Comparison of ENCODE assay signal across 16 cellular contexts in the genomic region with DNA sequence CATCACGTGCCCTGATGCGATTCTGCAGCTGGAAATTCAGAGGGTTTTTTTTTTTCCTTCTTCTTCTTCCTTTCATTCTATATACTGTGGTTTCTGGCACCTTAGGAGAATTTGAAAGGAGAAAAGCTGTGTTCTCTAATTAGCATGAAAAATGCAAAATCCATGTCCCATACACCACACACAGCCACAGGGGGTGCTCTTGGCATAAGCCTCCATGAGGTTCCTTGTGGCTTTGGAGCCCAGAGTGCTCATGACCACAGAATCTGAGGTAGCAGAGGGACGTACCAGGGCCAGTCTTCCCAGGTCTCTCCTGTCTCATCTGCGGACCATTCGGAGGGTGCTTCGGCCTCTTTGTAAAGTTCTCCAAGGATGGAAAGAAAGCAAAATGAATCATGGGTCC.
A peak's percentile ranks its signal among the peaks of the same experiment; 100 is the strongest.
DNase-seq lines count a peak whose midpoint lies in the region; ATAC-seq and TF ChIP-seq lines count a peak whose summit lies in the region.
"Had no signal": no experiment of that assay in that cellular context is flagged by ENCODE, and none has a peak within 500 bp of the region (broad histone marks: within the 10 kb centered on the region; RNA-seq: fewer than 3 reads in every experiment).

No MANE protein-coding gene starts in this region.

- no peak overlapping the region for H3K4me3 ChIP-seq in GM23248
- H3K4me3 ChIP-seq in PC-3 (ENCODE audit: low read length), result no peak overlapping the region
- H3K4me3 ChIP-seq: heart left ventricle, psoas muscle, stomach had no signal

- no peak; the same call in 1 of the 2 replicates for TF ChIP-seq CTCF in PC-3 (conservative IDR thresholded peaks at IDR 0.05; ENCODE audit: low read depth, low read length)

- H3F3A ChIP-seq in GM23248 (ENCODE audit: insufficient read depth) (no peaks in the 10 kb centered on the region), PC-3 (ENCODE audit: low read length, unreplicated experiment) (no peaks in the 10 kb centered on the region)

- no peak overlapping the region for H3K9ac ChIP-seq in GM23248
- H3K9ac ChIP-seq in PC-3 (ENCODE audit: low read length), result no peak overlapping the region

- no peaks in the 10 kb centered on the region for H3K4me1 Mint-ChIP-seq in natural killer cell treated with Interleukin-12 subunit alpha and Interleukin-12 subunit beta and Interleukin-15 and Interleukin-18, amount 100 ng/mL, for 72 hours (ENCODE audit: low read depth in 2 of 2)
- H3K4me1 Mint-ChIP-seq: memory B cell had no signal

- H4K20me1 ChIP-seq in GM23248 (ENCODE audit: insufficient read depth) (no peaks in the 10 kb centered on the region), PC-3 (ENCODE audit: low read length) (no peaks in the 10 kb centered on the region)

- 37 to 38% methylated on average over 6 of the region's 6 CpGs for WGBS in GM23248 (ENCODE audit: low coverage in 1 of 2, low lambda C conversion rate in 2 of 2, missing lambda C conversion rate in 2 of 2), 2 experiments

- no peaks in the 10 kb centered on the region for H3K9me3 Mint-ChIP-seq in natural killer cell treated with Interleukin-12 subunit alpha and Interleukin-12 subunit beta and Interleukin-15 and Interleukin-18, amount 100 ng/mL, for 72 hours

- peaks cover 0 to 2% of the 10 kb centered on the region in 2 donors for H3K27me3 Mint-ChIP-seq in natural killer cell treated with Interleukin-12 subunit alpha and Interleukin-12 subunit beta and Interleukin-15 and Interleukin-18, amount 100 ng/mL, for 72 hours
- H3K27me3 Mint-ChIP-seq: memory B cell had no signal

- intact Hi-C loops in PC-3 (cut with micrococcal nuclease), result no loop called here

- ATAC-seq in PC-3 (no peak), GM18867 (IDR thresholded peaks at IDR 0.05; ENCODE audit: unreplicated experiment) (no peak), GM19351 (IDR thresholded peaks at IDR 0.05; ENCODE audit: unreplicated experiment) (no peak)
- ATAC-seq in natural killer cell treated with Interleukin-12 subunit alpha and Interleukin-12 subunit beta and Interleukin-15 and Interleukin-18, amount 100 ng/mL, for 72 hours, result no peak
- ATAC-seq in stimulated activated naive CD8-positive, alpha-beta T cell treated with anti-CD3 and anti-CD28 coated beads, Interleukin-15, Interleukin-2, amounts not matched to agents 100 U/mL and 50 U/mL, for 24 hours, result no peak
- ATAC-seq: heart left ventricle, psoas muscle had no signal

- no peaks in the 10 kb centered on the region for H3K36me3 Mint-ChIP-seq in natural killer cell treated with Interleukin-12 subunit alpha and Interleukin-12 subunit beta and Interleukin-15 and Interleukin-18, amount 100 ng/mL, for 72 hours
- H3K36me3 Mint-ChIP-seq: memory B cell had no signal

- no peak overlapping the region for H3K4me3 Mint-ChIP-seq in natural killer cell treated with Interleukin-12 subunit alpha and Interleukin-12 subunit beta and Interleukin-15 and Interleukin-18, amount 100 ng/mL, for 72 hours
- H3K4me3 Mint-ChIP-seq: memory B cell had no signal

- H3K4me1 ChIP-seq in GM23248 (ENCODE audit: insufficient read depth) (no peaks in the 10 kb centered on the region), PC-3 (ENCODE audit: insufficient read depth, low read length) (no peaks in the 10 kb centered on the region)
- H3K4me1 ChIP-seq: heart left ventricle, psoas muscle, stomach had no signal

- H3K9me2 ChIP-seq in GM23248 (ENCODE audit: insufficient read depth) (no peaks in the 10 kb centered on the region), PC-3 (replicated peaks; ENCODE audit: low read length) (no peaks in the 10 kb centered on the region)

- H3K27me3 ChIP-seq in GM23248 (replicated peaks; ENCODE audit: insufficient read depth), result no peaks in the 10 kb centered on the region
- no peaks in the 10 kb centered on the region for H3K27me3 ChIP-seq in PC-3 (ENCODE audit: low read length)

- in situ Hi-C loops in ACHN (cut with HindIII; ENCODE audit: low pct_ligation_motif_present, low pct_unique_long_range_greater_than_20kb, low sequenced_read_pairs), result no loop called here
- in situ Hi-C loops in GM23248 (cut with MboI), result no loop called here

- no peaks in the 10 kb centered on the region for H3K79me2 ChIP-seq in GM23248 (ENCODE audit: insufficient read depth)
- no peaks in the 10 kb centered on the region for H3K79me2 ChIP-seq in PC-3 (ENCODE audit: low read length)

- BruUV-seq in PC-3 (replicated peaks; lab: Mats Ljungman, UMichigan), result no TSS peak

- H3K27ac ChIP-seq in GM23248 (no peak overlapping the region), PC-3 (ENCODE audit: low read length) (no peak overlapping the region)
- H3K27ac ChIP-seq: heart left ventricle, psoas muscle, stomach had no signal

- H3K9me3 ChIP-seq in GM23248 (ENCODE audit: low read depth), result no peaks in the 10 kb centered on the region
- H3K9me3 ChIP-seq in PC-3 (ENCODE audit: low read length), result 0 out of 2 replicates have a peak, but pooled peaks cover 4% of the 10 kb centered on the region
- H3K9me3 ChIP-seq: heart left ventricle, psoas muscle, stomach had no signal

- H3K27ac Mint-ChIP-seq in natural killer cell treated with Interleukin-12 subunit alpha and Interleukin-12 subunit beta and Interleukin-15 and Interleukin-18, amount 100 ng/mL, for 72 hours, result no peak overlapping the region
- H3K27ac Mint-ChIP-seq: memory B cell had no signal

- H2AFZ ChIP-seq in GM23248 (no peak overlapping the region), PC-3 (ENCODE audit: low read length) (no peak overlapping the region)

- CTCF ChIA-PET in PC-3 (lab: Charles Lee), result no interaction called here

- POLR2A ChIA-PET in PC-3 (lab: Charles Lee; ENCODE audit: unreplicated experiment), result no interaction called here

- H3K4me2 ChIP-seq in GM23248 (ENCODE audit: unreplicated experiment) (no peak overlapping the region), PC-3 (ENCODE audit: low read length) (no peak overlapping the region)

- DNase-seq in ACHN, result peak; percentile 40
- peak; percentile 25 for DNase-seq in GM23248
- peak; percentile 2 for DNase-seq in PC-3
- peak; percentile 21 for DNase-seq in glomerular visceral epithelial cell (ENCODE audit: extremely low spot score)
- DNase-seq in natural killer cell treated with Interleukin-12 subunit alpha and Interleukin-12 subunit beta and Interleukin-15 and Interleukin-18, amount 100 ng/mL, for 72 hours (ENCODE audit: low spot score), result no peak
- no peak for DNase-seq in stimulated activated naive CD8-positive, alpha-beta T cell treated with anti-CD3 and anti-CD28 coated beads, Interleukin-15, Interleukin-2, amounts not matched to agents 100 U/mL and 50 U/mL, for 24 hours
- DNase-seq: activated CD4-positive, CD25-positive, alpha-beta regulatory T cell; activated T-cell treated with anti-CD3 and anti-CD28 coated beads, Interleukin-2, amount 50 U/mL, for 48 hours; aorta; C1 segment of cervical spinal cord; heart left ventricle; psoas muscle; stomach had no signal

- H3K36me3 ChIP-seq in GM23248 (ENCODE audit: low read depth) (no peaks in the 10 kb centered on the region), PC-3 (ENCODE audit: low read depth, low read length) (no peaks in the 10 kb centered on the region)
- H3K36me3 ChIP-seq: heart left ventricle, stomach had no signal

Comparison
In these comparisons a context has a peak if more than half of its experiments do, and no peak if none do; other contexts are left out.
1. DNase-seq: peak in ACHN (single experiment), GM23248 (single experiment), PC-3 (single experiment) and glomerular visceral epithelial cell (single experiment); none in natural killer cell treated with Interleukin-12 subunit alpha and Interleukin-12 subunit beta and Interleukin-15 and Interleukin-18, amount 100 ng/mL, for 72 hours (single experiment) and stimulated activated naive CD8-positive, alpha-beta T cell treated with anti-CD3 and anti-CD28 coated beads, Interleukin-15, Interleukin-2, amounts not matched to agents 100 U/mL and 50 U/mL, for 24 hours (single experiment).